ENCODE assay signal across 14 cellular contexts in genomic region chr15:58779554-58779953, GRCh38. TPM values are rescaled to one million over a fixed set of nuclear protein-coding genes. Genes with fewer than 3 reads are reported as not detected.
DNase-seq lines count a peak whose midpoint lies in the region; ATAC-seq and TF ChIP-seq lines count a peak whose summit lies in the region.
"Had no signal": no experiment of that assay in that cellular context is flagged by ENCODE, and none has a peak within 500 bp of the region (broad histone marks: within the 10 kb centered on the region; RNA-seq: fewer than 3 reads in every experiment).

No MANE protein-coding gene starts in this region.

- H3K27ac Mint-ChIP-seq in nephron progenitor cell = peak overlapping the region; percentile 27
- H3K27ac Mint-ChIP-seq: CD4-positive, CD25-positive, alpha-beta regulatory T cell had no signal

- H3K9me3 Mint-ChIP-seq in nephron progenitor cell = no peaks in the 10 kb centered on the region
- H3K9me3 Mint-ChIP-seq: CD4-positive, CD25-positive, alpha-beta regulatory T cell had no signal

- CTCF ChIA-PET in HEK293 (lab: Yijun Ruan, JAX) = no interaction called here

- H3K9me3 ChIP-seq in HEK293 (ENCODE audit: control insufficient read depth, insufficient read depth, low read depth, low read length) (no peaks in the 10 kb centered on the region), left lung (no peaks in the 10 kb centered on the region)
- H3K9me3 ChIP-seq: BLaER1 treated with 17β-estradiol and CSF1 and Interleukin-3, amounts not matched to agents 10 nM and 100 nM had no signal

- no peaks in the 10 kb centered on the region for H3K4me1 Mint-ChIP-seq in nephron progenitor cell

- H3K4me3 ChIP-seq in HEK293 (ENCODE audit: low read depth, low read length) (no peak overlapping the region), fibroblast of pulmonary artery (replicated peaks; ENCODE audit: low read depth, low read length) (no peak overlapping the region), left lung (no peak overlapping the region)
- H3K4me3 ChIP-seq: BLaER1 treated with 17β-estradiol and CSF1 and Interleukin-3, amounts not matched to agents 10 nM and 100 nM had no signal

- intact Hi-C loops in left lung (cut with DNase I) = no loop called here

- H3K4me3 Mint-ChIP-seq in nephron progenitor cell = no peak overlapping the region

- H3K4me1 ChIP-seq in HEK293 (ENCODE audit: control insufficient read depth, insufficient read depth, low read length) = no peaks in the 10 kb centered on the region
- peaks cover 0 to 16% of the 10 kb centered on the region in 2 donors for H3K4me1 ChIP-seq in left lung

- H3K36me3 ChIP-seq in HEK293 (ENCODE audit: control insufficient read depth in 2 of 2, insufficient read depth in 1 of 2, low read length in 2 of 2) (no peaks in the 10 kb centered on the region; a peak in 1 of 3 replicates), left lung (peaks cover 0 to 5% of the 10 kb centered on the region in 2 donors)

- POLR2A ChIA-PET in HEK293 (lab: Yijun Ruan, JAX) = no interaction called here

- peaks cover 30% of the 10 kb centered on the region for H3K36me3 Mint-ChIP-seq in nephron progenitor cell (ENCODE audit: low read depth)

- peak; percentile 42 for DNase-seq in OCI-M1 (lab: John Stamatoyannopoulos, UW)
- DNase-seq in fibroblast of pulmonary artery (ENCODE audit: low read depth) = peak; percentile 42
- DNase-seq in nephron progenitor cell = no peak
- no peak for DNase-seq in left lung
- DNase-seq in GOT3 (lab: John Stamatoyannopoulos, UW) = no peak
- DNase-seq: ACHN; CD4-positive, CD25-positive, alpha-beta regulatory T cell; DMS53; GF-D8; HCEC 1CT had no signal

- H3K27me3 ChIP-seq in left lung = no peaks in the 10 kb centered on the region
- H3K27me3 ChIP-seq: BLaER1 treated with 17β-estradiol and CSF1 and Interleukin-3, amounts not matched to agents 10 nM and 100 nM had no signal

- no peaks in the 10 kb centered on the region for H3K27me3 Mint-ChIP-seq in nephron progenitor cell (ENCODE audit: low read depth, poor library complexity)
- H3K27me3 Mint-ChIP-seq: CD4-positive, CD25-positive, alpha-beta regulatory T cell had no signal

- TF ChIP-seq CTCF in HEK293 (tag by site-specific recombination; IDR thresholded peaks at IDR 0.05) = no peak
- no peak for TF ChIP-seq CTCF in fibroblast of pulmonary artery (IDR thresholded peaks at IDR 0.05; ENCODE audit: low read length, missing control alignments)
- TF ChIP-seq CTCF in nephron progenitor cell (IDR thresholded peaks at IDR 0.05) = no peak
- no peak for TF ChIP-seq CTCF in left lung (IDR thresholded peaks at IDR 0.05)

- H3K27ac ChIP-seq in HEK293 (ENCODE audit: extremely low read depth, low read depth, low read length) (no peak overlapping the region), left lung (no peak overlapping the region)
- H3K27ac ChIP-seq: BLaER1 treated with 17β-estradiol and CSF1 and Interleukin-3, amounts not matched to agents 10 nM and 100 nM had no signal

- no peak for ATAC-seq in left lung
- ATAC-seq in HG02852 (IDR thresholded peaks at IDR 0.05; ENCODE audit: unreplicated experiment) = no peak
- no peak for ATAC-seq in HG03342 (IDR thresholded peaks at IDR 0.05; ENCODE audit: unreplicated experiment)

TF ChIP-seq in HEK293, 187 proteins besides CTCF, POLR2A, EP300 and RAD21:
- TF ChIP-seq, protein P1, sequence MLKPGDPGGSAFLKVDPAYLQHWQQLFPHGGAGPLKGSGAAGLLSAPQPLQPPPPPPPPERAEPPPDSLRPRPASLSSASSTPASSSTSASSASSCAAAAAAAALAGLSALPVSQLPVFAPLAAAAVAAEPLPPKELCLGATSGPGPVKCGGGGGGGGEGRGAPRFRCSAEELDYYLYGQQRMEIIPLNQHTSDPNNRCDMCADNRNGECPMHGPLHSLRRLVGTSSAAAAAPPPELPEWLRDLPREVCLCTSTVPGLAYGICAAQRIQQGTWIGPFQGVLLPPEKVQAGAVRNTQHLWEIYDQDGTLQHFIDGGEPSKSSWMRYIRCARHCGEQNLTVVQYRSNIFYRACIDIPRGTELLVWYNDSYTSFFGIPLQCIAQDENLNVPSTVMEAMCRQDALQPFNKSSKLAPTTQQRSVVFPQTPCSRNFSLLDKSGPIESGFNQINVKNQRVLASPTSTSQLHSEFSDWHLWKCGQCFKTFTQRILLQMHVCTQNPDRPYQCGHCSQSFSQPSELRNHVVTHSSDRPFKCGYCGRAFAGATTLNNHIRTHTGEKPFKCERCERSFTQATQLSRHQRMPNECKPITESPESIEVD (tag by site-specific recombination; IDR thresholded peaks at IDR 0.05) = peak; percentile 46; the same call in 1 of the 2 replicates
- TF ChIP-seq REPIN1 (tag by site-specific recombination; IDR thresholded peaks at IDR 0.05; ENCODE audit: low read depth) = no peak

RNA-seq across cellular contexts. Expression of gene MINDY2, which starts 8.5 kb away (rescaled TPM):
- 10 to 100 TPM; 20.6 to 23.5 TPM for total RNA-seq in left lung

RNA-seq across cellular contexts. Expression of gene ADAM10, which starts 30.0 kb away (rescaled TPM):
- 100 to 1,000 TPM; 142 to 167 TPM for total RNA-seq in left lung

Comparison
In these comparisons a context has a peak if more than half of its experiments do, and no peak if none do; other contexts are left out.
1. DNase-seq: peak in OCI-M1 (single experiment) and fibroblast of pulmonary artery (single experiment); none in nephron progenitor cell (single experiment), left lung (0 of 2) and GOT3 (single experiment).